1 cellular context compared by ENCODE assay signal in genomic region chr9:21670374-21670773, GRCh38.
TF ChIP-seq lines count a peak whose summit lies in the region.

No MANE protein-coding gene starts in this region.

TF ChIP-seq in IMR-90, 13 proteins besides CTCF, POLR2A, EP300 and RAD21:
- no peak for TF ChIP-seq CEBPB (IDR thresholded peaks at IDR 0.05; ENCODE audit: low read depth, low read length)
- no peak for TF ChIP-seq NFE2L2 (IDR thresholded peaks at IDR 0.05; ENCODE audit: low read depth, low read length)
- TF ChIP-seq MXI1 (IDR thresholded peaks at IDR 0.05; ENCODE audit: borderline replicate concordance, low read depth, low read length) = no peak
- TF ChIP-seq, protein P1, sequence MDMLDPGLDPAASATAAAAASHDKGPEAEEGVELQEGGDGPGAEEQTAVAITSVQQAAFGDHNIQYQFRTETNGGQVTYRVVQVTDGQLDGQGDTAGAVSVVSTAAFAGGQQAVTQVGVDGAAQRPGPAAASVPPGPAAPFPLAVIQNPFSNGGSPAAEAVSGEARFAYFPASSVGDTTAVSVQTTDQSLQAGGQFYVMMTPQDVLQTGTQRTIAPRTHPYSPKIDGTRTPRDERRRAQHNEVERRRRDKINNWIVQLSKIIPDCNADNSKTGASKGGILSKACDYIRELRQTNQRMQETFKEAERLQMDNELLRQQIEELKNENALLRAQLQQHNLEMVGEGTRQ (IDR thresholded peaks at IDR 0.05; ENCODE audit: low read depth, low read length) = no peak
- no peak for TF ChIP-seq RFX5 (IDR thresholded peaks at IDR 0.05; ENCODE audit: low read depth, low read length)
TF ChIP-seq in IMR-90: peak in this region for 0.
